In the genomic region with DNA sequence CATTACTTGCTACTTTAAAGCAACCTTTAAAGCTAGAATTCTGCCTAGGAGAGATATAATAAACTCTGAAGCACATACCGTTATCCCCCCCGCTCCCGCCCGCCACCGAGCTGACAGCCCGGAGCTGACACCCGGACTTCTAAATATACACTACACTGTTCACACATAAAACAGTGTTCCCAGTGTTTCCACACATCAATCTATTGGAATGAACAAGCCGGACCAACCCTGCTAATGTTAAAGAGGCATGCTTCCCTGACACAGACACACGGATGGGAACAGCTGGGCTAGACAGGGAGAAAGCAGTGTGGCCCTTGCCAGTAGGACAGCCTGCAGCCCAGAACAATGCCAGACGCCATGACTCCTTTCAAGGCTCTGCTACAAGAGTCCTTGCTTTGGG, we compare ENCODE assay signal across 22 cellular contexts.
A peak's percentile ranks its signal among the peaks of the same experiment; 100 is the strongest.
DNase-seq lines count a peak whose midpoint lies in the region; ATAC-seq and TF ChIP-seq lines count a peak whose summit lies in the region.
"Had no signal": no experiment of that assay in that cellular context is flagged by ENCODE, and none has a peak within 500 bp of the region (broad histone marks: within the 10 kb centered on the region; RNA-seq: fewer than 3 reads in every experiment).

No MANE protein-coding gene starts in this region.

- no peak overlapping the region for H3K9ac ChIP-seq in neural cell (ENCODE audit: low read length)
- H3K9ac ChIP-seq: KMS-11 had no signal

- DNase-seq in left cardiac atrium (no peak), superior temporal gyrus (ENCODE audit: extremely low spot score) (peak; percentile 66), left lung (no peak)
- DNase-seq: activated CD4-positive, alpha-beta T cell treated with anti-CD3 and anti-CD28 coated beads, Interleukin-2, amount 10 ng/mL, durations not matched to agents 24 days and 14 days; activated gamma-delta T cell; CD4-positive, alpha-beta T cell; DMS 273 treated with DMSO at 0.1 percent for 48 hours; erythroblast; left colon; NCI-H1048; NCI-H187 treated with DMSO at 0.1 percent for 48 hours; NCI-H774; right lobe of liver; SHP77 treated with DMSO at 0.1 percent for 48 hours; T-helper 1 cell; testis had no signal

- TF ChIP-seq EP300 in neural cell (conservative IDR thresholded peaks at IDR 0.05; ENCODE audit: poor library complexity, severe bottlenecking), result no peak

- H3K27ac ChIP-seq in angular gyrus (ENCODE audit: low read depth, low read length), result peak overlapping the region; percentile 4
- H3K27ac ChIP-seq in neural cell (ENCODE audit: low read length), result no peak overlapping the region
- no peak overlapping the region for H3K27ac ChIP-seq in left lung
- H3K27ac ChIP-seq: KMS-11, right lobe of liver, testis had no signal

- no peak overlapping the region for H2AFZ ChIP-seq in neural cell (ENCODE audit: low read depth, low read length)

- ATAC-seq in left cardiac atrium (peak; percentile 61 to 86), GM21737 (IDR thresholded peaks at IDR 0.05; ENCODE audit: unreplicated experiment) (no peak), left lung (no peak), HG03342 (IDR thresholded peaks at IDR 0.05; ENCODE audit: unreplicated experiment) (no peak), HG02678 (IDR thresholded peaks at IDR 0.05; ENCODE audit: unreplicated experiment) (no peak)
- ATAC-seq: left colon, right lobe of liver had no signal

- H3K79me2 ChIP-seq in neural cell (replicated peaks; ENCODE audit: insufficient read depth, low read length), result no peaks in the 10 kb centered on the region

- no peaks in the 10 kb centered on the region for H4K20me1 ChIP-seq in neural cell (ENCODE audit: insufficient read depth)

- TF ChIP-seq RAD21 in neural cell (conservative IDR thresholded peaks at IDR 0.05), result no peak

- H3K36me3 ChIP-seq in neural cell (ENCODE audit: insufficient read depth, low read length) (no peaks in the 10 kb centered on the region), left lung (no peaks in the 10 kb centered on the region)
- H3K36me3 ChIP-seq: right lobe of liver had no signal

- H3K9me2 ChIP-seq in neural cell (ENCODE audit: insufficient read depth, low read length), result no peaks in the 10 kb centered on the region

- H3K4me2 ChIP-seq in neural cell (ENCODE audit: low read length), result no peak overlapping the region
- H3K4me2 ChIP-seq: KMS-11 had no signal

- intact Hi-C loops in left cardiac atrium (cut with DNase I) (no loop called here), left lung (cut with DNase I) (no loop called here)

- H3K27me3 ChIP-seq in neural cell (ENCODE audit: insufficient read depth, low read depth, low read length) (no peaks in the 10 kb centered on the region), left lung (no peaks in the 10 kb centered on the region)
- H3K27me3 ChIP-seq: right lobe of liver, testis had no signal

- H3K4me3 ChIP-seq in neural cell (ENCODE audit: low read length) (no peak overlapping the region), left lung (no peak overlapping the region)
- H3K4me3 ChIP-seq: right lobe of liver, testis had no signal

- H3K9me3 ChIP-seq in neural cell (ENCODE audit: low read length) (no peaks in the 10 kb centered on the region), left lung (no peaks in the 10 kb centered on the region)
- H3K9me3 ChIP-seq: right lobe of liver, testis had no signal

- TF ChIP-seq CTCF in neural cell (IDR thresholded peaks at IDR 0.05; ENCODE audit: poor library complexity, severe bottlenecking), result no peak
- TF ChIP-seq CTCF in left lung (IDR thresholded peaks at IDR 0.05), result no peak

- no peaks in the 10 kb centered on the region for H3F3A ChIP-seq in neural cell (ENCODE audit: insufficient read depth, low read length, poor library complexity, severe bottlenecking)

- H3K4me1 ChIP-seq in left lung, result no peaks in the 10 kb centered on the region
- H3K4me1 ChIP-seq: right lobe of liver had no signal

TF ChIP-seq in neural cell, 6 proteins besides CTCF, POLR2A, EP300 and RAD21:
- peak; percentile 14 for TF ChIP-seq POLR2AphosphoS5 (IDR thresholded peaks at IDR 0.05)
- TF ChIP-seq EZH2 (IDR thresholded peaks at IDR 0.05; ENCODE audit: borderline replicate concordance, insufficient read depth, low read length, poor library complexity, severe bottlenecking), result no peak

Comparison
In these comparisons a context has a peak if more than half of its experiments do, and no peak if none do; other contexts are left out.
1. ATAC-seq: peak in left cardiac atrium (2 of 2); none in GM21737 (single experiment), left lung (single experiment), HG03342 (single experiment) and HG02678 (single experiment).